Comparison of ENCODE assay signal across 1 cellular context in the genomic region with DNA sequence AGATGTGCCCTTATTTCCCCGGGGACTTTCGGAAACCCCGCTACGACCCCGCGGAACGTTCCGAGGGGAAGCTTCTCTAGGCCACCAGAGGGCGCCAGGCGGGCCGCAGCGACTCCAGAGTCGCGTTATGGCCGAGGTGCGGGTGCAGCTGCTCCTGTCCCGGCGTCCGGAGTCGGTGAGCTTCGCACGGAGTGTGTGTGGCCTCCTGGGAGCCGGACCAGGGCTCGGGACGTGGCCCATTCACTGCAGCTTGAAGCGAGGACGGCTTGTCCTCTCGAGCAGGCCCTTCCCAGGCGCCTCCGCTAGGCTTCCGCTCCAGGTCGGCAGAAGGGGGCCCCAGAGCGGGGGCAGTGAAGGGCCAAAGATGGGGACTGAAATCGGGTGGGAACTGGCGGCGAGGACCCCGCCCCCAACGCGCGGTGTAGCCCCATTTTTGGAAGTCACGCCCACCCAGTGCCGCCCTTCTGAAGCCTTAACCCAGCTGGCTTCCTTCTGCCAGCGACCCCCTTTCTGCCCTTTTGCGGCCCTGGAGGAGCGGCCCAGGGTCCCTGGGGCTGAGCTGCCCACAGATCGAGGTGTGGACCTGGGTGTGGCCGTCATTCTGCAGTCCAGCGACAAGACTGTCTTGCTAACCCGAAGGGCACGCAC.
TF ChIP-seq lines count a peak whose summit lies in the region.

A gene with protein sequence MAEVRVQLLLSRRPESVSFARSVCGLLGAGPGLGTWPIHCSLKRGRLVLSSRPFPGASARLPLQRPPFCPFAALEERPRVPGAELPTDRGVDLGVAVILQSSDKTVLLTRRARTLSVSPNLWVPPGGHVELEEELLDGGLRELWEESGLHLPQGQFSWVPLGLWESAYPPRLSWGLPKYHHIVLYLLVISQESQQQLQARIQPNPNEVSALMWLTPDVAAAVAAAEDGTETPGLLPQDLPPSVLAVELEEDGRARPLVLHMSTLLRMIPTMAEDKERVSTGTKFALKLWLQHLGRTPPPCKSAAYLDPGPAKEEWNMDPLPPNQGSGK (plus strand): TSS at position 117 of the 648 bp plus-strand sequence. CDS start 11 bp downstream, at position 128.

TF ChIP-seq in K562, 482 proteins besides CTCF, POLR2A, EP300 and RAD21 (continued from another document and continues in another):
- TF ChIP-seq NFRKB (IDR thresholded peaks at IDR 0.05; ENCODE audit: low read depth) (peak; percentile 58; the same call in 1 of the 2 replicates), BCOR (IDR thresholded peaks at IDR 0.05) (peak; percentile 31; the same call in 1 of the 2 replicates), ZNF12 (CRISPR knock-in tag; IDR thresholded peaks at IDR 0.05) (0 out of 2 replicates have a peak, but pooled peaks have one; percentile 5), SRF (CRISPR knock-in tag; IDR thresholded peaks at IDR 0.05) (0 out of 4 replicates have a peak, but pooled peaks of 1 of the 2 experiments have one; percentile 10), LCOR (CRISPR knock-in tag; IDR thresholded peaks at IDR 0.05) (peak; percentile 21; the same call in 1 of the 2 replicates), NELFE (IDR thresholded peaks at IDR 0.05; ENCODE audit: insufficient read depth, insufficient read length) (no peak), ETV1 (tag; conservative IDR thresholded peaks at IDR 0.05; ENCODE audit: low read depth) (peak; percentile 52), MAFK (IDR thresholded peaks at IDR 0.05; ENCODE audit: low read length) (no peak), YY1 (IDR thresholded peaks at IDR 0.05; ENCODE audit: borderline replicate concordance in 1 of 3, control insufficient read depth in 1 of 3, extremely low read depth in 1 of 3, insufficient read depth in 3 of 3, insufficient read length in 1 of 3, insufficient replicate concordance in 2 of 3, low read depth in 1 of 3, low read length in 2 of 3) (peak; percentile 42 to 85 (median 81)), RCOR1 (IDR thresholded peaks at IDR 0.05; ENCODE audit: borderline replicate concordance in 1 of 2, low read depth in 2 of 2, low read length in 2 of 2) (no peak), HMGN3 (IDR thresholded peaks at IDR 0.05; ENCODE audit: borderline replicate concordance, extremely low read depth, insufficient read length, low read depth, low read length) (peak; percentile 75), ZNF175 (CRISPR knock-in tag; IDR thresholded peaks at IDR 0.05; ENCODE audit: low read depth) (no peak), FOXA1 (IDR thresholded peaks at IDR 0.05; ENCODE audit: borderline replicate concordance) (no peak), KDM1A (IDR thresholded peaks at IDR 0.05) (0 out of 4 replicates have a peak, but pooled peaks of 1 of the 2 experiments have one; percentile 3), NR2C2 (CRISPR knock-in tag; IDR thresholded peaks at IDR 0.05) (no peak), NR2C2 (tag; IDR thresholded peaks at IDR 0.05) (peak; percentile 53), SMARCA5 (IDR thresholded peaks at IDR 0.05) (no peak; the same call in 1 of the 2 replicates), ZNF764 (CRISPR knock-in tag; IDR thresholded peaks at IDR 0.05; ENCODE audit: low read depth) (no peak), CCAR2 (IDR thresholded peaks at IDR 0.05; ENCODE audit: low read depth, low read length) (no peak), RAD51 (IDR thresholded peaks at IDR 0.05; ENCODE audit: borderline replicate concordance, low read depth) (no peak), ETS2 (tag; IDR thresholded peaks at IDR 0.05; ENCODE audit: borderline replicate concordance, poor library complexity, severe bottlenecking) (no peak), ZNF766 (CRISPR knock-in tag; conservative IDR thresholded peaks at IDR 0.05) (peak; percentile 79; the same call in 1 of the 2 replicates), EZH2 (IDR thresholded peaks at IDR 0.05; ENCODE audit: borderline replicate concordance, low read depth, low read length) (no peak), KDM2B (CRISPR knock-in tag; IDR thresholded peaks at IDR 0.05) (peak; percentile 53; the same call in 1 of the 2 replicates), ARID1B (IDR thresholded peaks at IDR 0.05) (0 out of 2 replicates have a peak, but pooled peaks have one; percentile 6), L3MBTL2 (IDR thresholded peaks at IDR 0.05) (peak; percentile 84), KLF13 (tag; IDR thresholded peaks at IDR 0.05; ENCODE audit: borderline replicate concordance, low read depth) (0 out of 2 replicates have a peak, but pooled peaks have one; percentile 37), BRD4 (IDR thresholded peaks at IDR 0.05) (no peak), HEY1 (CRISPR knock-in tag; IDR thresholded peaks at IDR 0.05; ENCODE audit: borderline replicate concordance) (no peak), POU5F1 (IDR thresholded peaks at IDR 0.05; ENCODE audit: borderline replicate concordance, low read depth, low read length, partially characterized antibody) (no peak), SETDB1 (IDR thresholded peaks at IDR 0.05; ENCODE audit: low read length) (no peak), KAT2B (IDR thresholded peaks at IDR 0.05; ENCODE audit: low read depth, low read length) (peak; percentile 28), TAF1 (IDR thresholded peaks at IDR 0.05; ENCODE audit: control insufficient read depth, extremely low read depth, insufficient read depth, low read length, severe bottlenecking) (peak; percentile 70), ZNF644 (tag; IDR thresholded peaks at IDR 0.05; ENCODE audit: low read depth) (no peak), SIN3A (IDR thresholded peaks at IDR 0.05; ENCODE audit: borderline replicate concordance in 2 of 2, control insufficient read depth in 1 of 2, low read depth in 2 of 2, low read length in 2 of 2) (peak in 1 of 2 experiments; percentile 39; a peak in 1 of 4 replicates), GABPB1 (CRISPR knock-in tag; IDR thresholded peaks at IDR 0.05) (peak; percentile 78), SP1 (CRISPR knock-in tag; IDR thresholded peaks at IDR 0.05) (peak; percentile 72), PRMT5 (CRISPR knock-in tag; IDR thresholded peaks at IDR 0.05) (no peak), CBFB (CRISPR knock-in tag; IDR thresholded peaks at IDR 0.05) (no peak), HMG20A (CRISPR knock-in tag; conservative IDR thresholded peaks at IDR 0.05) (0 out of 2 replicates have a peak, but pooled peaks have one; percentile 11), DIDO1 (tag; IDR thresholded peaks at IDR 0.05; ENCODE audit: low read depth) (peak; percentile 47; the same call in 1 of the 2 replicates), TEAD1 (CRISPR knock-in tag; IDR thresholded peaks at IDR 0.05) (0 out of 4 replicates have a peak, but pooled peaks of 1 of the 2 experiments have one; percentile 46), ERF (CRISPR knock-in tag; IDR thresholded peaks at IDR 0.05) (peak; percentile 62; the same call in 1 of the 2 replicates), MTA3 (IDR thresholded peaks at IDR 0.05; ENCODE audit: borderline replicate concordance) (peak; percentile 72; the same call in 1 of the 2 replicates), ZNF830 (CRISPR knock-in tag; IDR thresholded peaks at IDR 0.05) (no peak), COPS2 (conservative IDR thresholded peaks at IDR 0.05) (no peak), PRPF4 (IDR thresholded peaks at IDR 0.05; ENCODE audit: insufficient read depth, low read depth, low read length, poor library complexity, severe bottlenecking) (no peak), ATF7 (IDR thresholded peaks at IDR 0.05) (peak; percentile 47; the same call in 1 of the 2 replicates), PYGO2 (tag; IDR thresholded peaks at IDR 0.05) (no peak), NONO (IDR thresholded peaks at IDR 0.05; ENCODE audit: low read depth in 2 of 2, low read length in 1 of 2) (peak in 1 of 2 experiments; percentile 53; a peak in 1 of 4 replicates), BMI1 (IDR thresholded peaks at IDR 0.05; ENCODE audit: low read length) (no peak), ELF2 (CRISPR knock-in tag; IDR thresholded peaks at IDR 0.05) (0 out of 2 replicates have a peak, but pooled peaks have one; percentile 23)
- TF ChIP-seq, protein P1, sequence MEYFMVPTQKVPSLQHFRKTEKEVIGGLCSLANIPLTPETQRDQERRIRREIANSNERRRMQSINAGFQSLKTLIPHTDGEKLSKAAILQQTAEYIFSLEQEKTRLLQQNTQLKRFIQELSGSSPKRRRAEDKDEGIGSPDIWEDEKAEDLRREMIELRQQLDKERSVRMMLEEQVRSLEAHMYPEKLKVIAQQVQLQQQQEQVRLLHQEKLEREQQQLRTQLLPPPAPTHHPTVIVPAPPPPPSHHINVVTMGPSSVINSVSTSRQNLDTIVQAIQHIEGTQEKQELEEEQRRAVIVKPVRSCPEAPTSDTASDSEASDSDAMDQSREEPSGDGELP (CRISPR knock-in tag; IDR thresholded peaks at IDR 0.05; ENCODE audit: borderline replicate concordance): peak; percentile 92
- TF ChIP-seq, protein P2, sequence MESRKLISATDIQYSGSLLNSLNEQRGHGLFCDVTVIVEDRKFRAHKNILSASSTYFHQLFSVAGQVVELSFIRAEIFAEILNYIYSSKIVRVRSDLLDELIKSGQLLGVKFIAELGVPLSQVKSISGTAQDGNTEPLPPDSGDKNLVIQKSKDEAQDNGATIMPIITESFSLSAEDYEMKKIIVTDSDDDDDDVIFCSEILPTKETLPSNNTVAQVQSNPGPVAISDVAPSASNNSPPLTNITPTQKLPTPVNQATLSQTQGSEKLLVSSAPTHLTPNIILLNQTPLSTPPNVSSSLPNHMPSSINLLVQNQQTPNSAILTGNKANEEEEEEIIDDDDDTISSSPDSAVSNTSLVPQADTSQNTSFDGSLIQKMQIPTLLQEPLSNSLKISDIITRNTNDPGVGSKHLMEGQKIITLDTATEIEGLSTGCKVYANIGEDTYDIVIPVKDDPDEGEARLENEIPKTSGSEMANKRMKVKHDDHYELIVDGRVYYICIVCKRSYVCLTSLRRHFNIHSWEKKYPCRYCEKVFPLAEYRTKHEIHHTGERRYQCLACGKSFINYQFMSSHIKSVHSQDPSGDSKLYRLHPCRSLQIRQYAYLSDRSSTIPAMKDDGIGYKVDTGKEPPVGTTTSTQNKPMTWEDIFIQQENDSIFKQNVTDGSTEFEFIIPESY (CRISPR knock-in tag; IDR thresholded peaks at IDR 0.05): peak; percentile 45; the same call in 1 of the 2 replicates
- TF ChIP-seq, protein P3, sequence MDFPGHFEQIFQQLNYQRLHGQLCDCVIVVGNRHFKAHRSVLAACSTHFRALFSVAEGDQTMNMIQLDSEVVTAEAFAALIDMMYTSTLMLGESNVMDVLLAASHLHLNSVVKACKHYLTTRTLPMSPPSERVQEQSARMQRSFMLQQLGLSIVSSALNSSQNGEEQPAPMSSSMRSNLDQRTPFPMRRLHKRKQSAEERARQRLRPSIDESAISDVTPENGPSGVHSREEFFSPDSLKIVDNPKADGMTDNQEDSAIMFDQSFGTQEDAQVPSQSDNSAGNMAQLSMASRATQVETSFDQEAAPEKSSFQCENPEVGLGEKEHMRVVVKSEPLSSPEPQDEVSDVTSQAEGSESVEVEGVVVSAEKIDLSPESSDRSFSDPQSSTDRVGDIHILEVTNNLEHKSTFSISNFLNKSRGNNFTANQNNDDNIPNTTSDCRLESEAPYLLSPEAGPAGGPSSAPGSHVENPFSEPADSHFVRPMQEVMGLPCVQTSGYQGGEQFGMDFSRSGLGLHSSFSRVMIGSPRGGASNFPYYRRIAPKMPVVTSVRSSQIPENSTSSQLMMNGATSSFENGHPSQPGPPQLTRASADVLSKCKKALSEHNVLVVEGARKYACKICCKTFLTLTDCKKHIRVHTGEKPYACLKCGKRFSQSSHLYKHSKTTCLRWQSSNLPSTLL (IDR thresholded peaks at IDR 0.05): no peak
- TF ChIP-seq, protein P4, sequence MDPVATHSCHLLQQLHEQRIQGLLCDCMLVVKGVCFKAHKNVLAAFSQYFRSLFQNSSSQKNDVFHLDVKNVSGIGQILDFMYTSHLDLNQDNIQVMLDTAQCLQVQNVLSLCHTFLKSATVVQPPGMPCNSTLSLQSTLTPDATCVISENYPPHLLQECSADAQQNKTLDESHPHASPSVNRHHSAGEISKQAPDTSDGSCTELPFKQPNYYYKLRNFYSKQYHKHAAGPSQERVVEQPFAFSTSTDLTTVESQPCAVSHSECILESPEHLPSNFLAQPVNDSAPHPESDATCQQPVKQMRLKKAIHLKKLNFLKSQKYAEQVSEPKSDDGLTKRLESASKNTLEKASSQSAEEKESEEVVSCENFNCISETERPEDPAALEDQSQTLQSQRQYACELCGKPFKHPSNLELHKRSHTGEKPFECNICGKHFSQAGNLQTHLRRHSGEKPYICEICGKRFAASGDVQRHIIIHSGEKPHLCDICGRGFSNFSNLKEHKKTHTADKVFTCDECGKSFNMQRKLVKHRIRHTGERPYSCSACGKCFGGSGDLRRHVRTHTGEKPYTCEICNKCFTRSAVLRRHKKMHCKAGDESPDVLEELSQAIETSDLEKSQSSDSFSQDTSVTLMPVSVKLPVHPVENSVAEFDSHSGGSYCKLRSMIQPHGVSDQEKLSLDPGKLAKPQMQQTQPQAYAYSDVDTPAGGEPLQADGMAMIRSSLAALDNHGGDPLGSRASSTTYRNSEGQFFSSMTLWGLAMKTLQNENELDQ (CRISPR knock-in tag; IDR thresholded peaks at IDR 0.05; ENCODE audit: borderline replicate concordance): no peak
- TF ChIP-seq, protein P5, sequence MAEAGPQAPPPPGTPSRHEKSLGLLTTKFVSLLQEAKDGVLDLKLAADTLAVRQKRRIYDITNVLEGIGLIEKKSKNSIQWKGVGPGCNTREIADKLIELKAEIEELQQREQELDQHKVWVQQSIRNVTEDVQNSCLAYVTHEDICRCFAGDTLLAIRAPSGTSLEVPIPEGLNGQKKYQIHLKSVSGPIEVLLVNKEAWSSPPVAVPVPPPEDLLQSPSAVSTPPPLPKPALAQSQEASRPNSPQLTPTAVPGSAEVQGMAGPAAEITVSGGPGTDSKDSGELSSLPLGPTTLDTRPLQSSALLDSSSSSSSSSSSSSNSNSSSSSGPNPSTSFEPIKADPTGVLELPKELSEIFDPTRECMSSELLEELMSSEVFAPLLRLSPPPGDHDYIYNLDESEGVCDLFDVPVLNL (CRISPR knock-in tag; IDR thresholded peaks at IDR 0.05; ENCODE audit: low read depth): no peak
- TF ChIP-seq, protein P6, sequence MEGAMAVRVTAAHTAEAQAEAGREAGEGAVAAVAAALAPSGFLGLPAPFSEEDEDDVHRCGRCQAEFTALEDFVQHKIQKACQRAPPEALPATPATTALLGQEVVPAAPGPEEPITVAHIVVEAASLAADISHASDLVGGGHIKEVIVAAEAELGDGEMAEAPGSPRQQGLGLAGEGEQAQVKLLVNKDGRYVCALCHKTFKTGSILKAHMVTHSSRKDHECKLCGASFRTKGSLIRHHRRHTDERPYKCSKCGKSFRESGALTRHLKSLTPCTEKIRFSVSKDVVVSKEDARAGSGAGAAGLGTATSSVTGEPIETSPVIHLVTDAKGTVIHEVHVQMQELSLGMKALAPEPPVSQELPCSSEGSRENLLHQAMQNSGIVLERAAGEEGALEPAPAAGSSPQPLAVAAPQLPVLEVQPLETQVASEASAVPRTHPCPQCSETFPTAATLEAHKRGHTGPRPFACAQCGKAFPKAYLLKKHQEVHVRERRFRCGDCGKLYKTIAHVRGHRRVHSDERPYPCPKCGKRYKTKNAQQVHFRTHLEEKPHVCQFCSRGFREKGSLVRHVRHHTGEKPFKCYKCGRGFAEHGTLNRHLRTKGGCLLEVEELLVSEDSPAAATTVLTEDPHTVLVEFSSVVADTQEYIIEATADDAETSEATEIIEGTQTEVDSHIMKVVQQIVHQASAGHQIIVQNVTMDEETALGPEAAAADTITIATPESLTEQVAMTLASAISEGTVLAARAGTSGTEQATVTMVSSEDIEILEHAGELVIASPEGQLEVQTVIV (CRISPR knock-in tag; IDR thresholded peaks at IDR 0.05; ENCODE audit: borderline replicate concordance): no peak
- TF ChIP-seq, protein P7, sequence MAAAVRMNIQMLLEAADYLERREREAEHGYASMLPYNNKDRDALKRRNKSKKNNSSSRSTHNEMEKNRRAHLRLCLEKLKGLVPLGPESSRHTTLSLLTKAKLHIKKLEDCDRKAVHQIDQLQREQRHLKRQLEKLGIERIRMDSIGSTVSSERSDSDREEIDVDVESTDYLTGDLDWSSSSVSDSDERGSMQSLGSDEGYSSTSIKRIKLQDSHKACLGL (CRISPR knock-in tag; IDR thresholded peaks at IDR 0.05; ENCODE audit: borderline replicate concordance, poor library complexity, severe bottlenecking): no peak
